In the genomic region with DNA sequence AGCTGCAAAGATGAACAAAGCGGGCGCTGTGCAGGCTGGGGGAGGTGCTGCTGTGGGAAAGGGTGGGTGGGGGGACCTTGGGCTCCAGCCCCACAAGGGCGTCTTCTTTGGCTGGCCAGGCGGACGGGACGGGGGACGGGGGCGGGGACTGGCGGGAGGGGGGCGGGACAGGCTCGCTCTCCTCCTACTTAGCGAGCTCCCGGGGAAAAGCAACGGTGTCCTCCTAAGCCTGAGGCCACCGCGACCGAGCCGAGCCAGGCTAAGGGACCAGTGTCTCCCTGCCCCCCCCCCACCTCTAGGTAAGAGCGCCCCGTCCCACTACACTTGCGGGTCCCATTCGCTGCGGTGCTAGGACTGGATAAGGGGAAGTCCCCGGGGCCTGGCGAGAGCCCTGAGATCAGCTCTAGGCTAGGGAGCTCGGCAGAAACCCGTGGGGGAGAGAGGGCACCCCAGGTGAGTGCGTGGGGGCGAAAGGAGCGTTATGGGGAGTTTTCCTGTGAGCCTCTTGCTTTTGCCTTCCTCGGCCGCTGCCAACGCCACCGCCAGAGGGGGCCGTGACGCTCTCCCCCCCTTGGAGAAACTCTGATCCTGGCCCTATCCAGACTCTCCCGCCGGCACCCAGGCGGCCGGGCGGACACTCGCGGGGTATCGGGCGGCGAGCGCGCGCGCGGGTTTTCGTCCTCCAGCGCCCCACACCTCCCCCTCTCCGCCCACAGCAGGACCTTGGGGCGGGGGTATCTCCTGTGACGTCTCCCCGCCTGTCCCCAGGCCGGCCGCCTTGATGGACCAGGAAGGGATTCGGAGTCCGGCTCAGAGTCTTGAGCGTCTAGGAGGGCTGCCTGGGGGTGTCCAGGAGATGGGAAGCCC, we compare ENCODE assay signal across 8 cellular contexts. TPM values are rescaled to one million over a fixed set of nuclear protein-coding genes. Genes with fewer than 3 reads are reported as not detected.
DNase-seq lines count a peak whose midpoint lies in the region; ATAC-seq and TF ChIP-seq lines count a peak whose summit lies in the region.

Gene PHLDB1, plus strand, starts transcription at position 215 of the 867 bp plus-strand sequence. CDS start 6,222 bp downstream, outside the sequence.

- TF ChIP-seq POLR2A in heart left ventricle (IDR thresholded peaks at IDR 0.05), result peak in 1 of 2 donors; percentile 68
- peak in 1 of 2 donors; percentile 80 for TF ChIP-seq POLR2A in vagina (IDR thresholded peaks at IDR 0.05)

- H3K4me1 ChIP-seq in heart left ventricle, result peaks cover 0 to 76% (median 45%) of the 10 kb centered on the region in 12 donors
- H3K4me1 ChIP-seq in vagina, result peaks cover 88% of the 10 kb centered on the region

- ATAC-seq in heart left ventricle (peak; percentile 12 to 54 (median 49)), GM21528 (IDR thresholded peaks at IDR 0.05; ENCODE audit: low FRiP score, unreplicated experiment) (no peak)

- 0 to 7% (median 2%) methylated on average over 18 to 62 of the region's 62 CpGs for WGBS in heart left ventricle, 4 donors

- TF ChIP-seq CTCF in heart left ventricle (IDR thresholded peaks at IDR 0.05) (peak; percentile 37 to 67 (median 52)), osteocyte (IDR thresholded peaks at IDR 0.05) (peak; percentile 66), vagina (IDR thresholded peaks at IDR 0.05) (peak in 1 of 3 experiments; percentile 40)

- peaks cover 0 to 12% (median 2%) of the 10 kb centered on the region in 9 donors for H3K36me3 ChIP-seq in heart left ventricle
- no peaks in the 10 kb centered on the region for H3K36me3 ChIP-seq in vagina

- H3K27me3 ChIP-seq in heart left ventricle (peaks cover 0 to 18% (median 0%) of the 10 kb centered on the region in 9 donors), vagina (no peaks in the 10 kb centered on the region)

- no peaks in the 10 kb centered on the region for H3K9me3 Mint-ChIP-seq in osteocyte (ENCODE audit: unreplicated experiment)

- H3K4me3 ChIP-seq in heart left ventricle, result peak within 1 kb of the TSS; percentile 63 to 99 (median 82)
- peak within 1 kb of the TSS; percentile 81 to 94 for H3K4me3 ChIP-seq in vagina

- peak in 12 of 14 donors; percentile 44 to 94 (median 76) for DNase-seq in C1 segment of cervical spinal cord (lab: John Stamatoyannopoulos, UW)
- DNase-seq in HT1080 (ENCODE audit: low read depth), result peak; percentile 76
- DNase-seq in SW 1271 (lab: John Stamatoyannopoulos, UW), result peak; percentile 31 to 71
- peak in 52 of 56 donors; percentile 35 to 93 (median 82) for DNase-seq in amygdala (lab: John Stamatoyannopoulos, UW)
- DNase-seq in heart left ventricle, result peak; percentile 81 to 86 (median 83)
- peak; percentile 91 for DNase-seq in osteocyte (ENCODE audit: extremely low spot score, unreplicated experiment)
- peak in 1 of 2 donors; percentile 92 for DNase-seq in vagina (ENCODE audit: extremely low spot score in 2 of 2)

- H3K36me3 Mint-ChIP-seq in osteocyte (ENCODE audit: unreplicated experiment), result peaks cover 5% of the 10 kb centered on the region

- H3K27ac ChIP-seq in heart left ventricle, result peak within 1 kb of the TSS; percentile 86 to 100 (median 95)
- H3K27ac ChIP-seq in vagina, result peak within 1 kb of the TSS; percentile 98

- peak within 1 kb of the TSS; percentile 75 for H3K4me3 Mint-ChIP-seq in osteocyte (ENCODE audit: unreplicated experiment)

- intact Hi-C loops in heart left ventricle (cut with DNase I) (loop anchor here in 7 of 10 donors (1.0 to 10.0 kb wide), 5 partner anchors 15 to 52 kb away; partner anchors contain the start of gene ARCN1 (in 2 of the 7)), vagina (cut with DNase I) (no loop called here)

- H3K27me3 Mint-ChIP-seq in osteocyte (ENCODE audit: unreplicated experiment), result no peaks in the 10 kb centered on the region

- H3K27ac Mint-ChIP-seq in osteocyte (ENCODE audit: unreplicated experiment), result peak within 1 kb of the TSS; percentile 92

- H3K4me1 Mint-ChIP-seq in osteocyte (ENCODE audit: unreplicated experiment), result peaks cover 71% of the 10 kb centered on the region

- H3K9me3 ChIP-seq in heart left ventricle, result no peaks in the 10 kb centered on the region
- H3K9me3 ChIP-seq in vagina, result no peaks in the 10 kb centered on the region

RNA-seq across cellular contexts. Expression of gene PHLDB1, which starts in this region (rescaled TPM):
- total RNA-seq in HT1080 (2014; rRNA removed; shearing (Covaris generic)), result 42.2 and 48.7 TPM in 2 replicates
- polyA plus RNA-seq in HT1080 (2015; cell fraction: cytosol; rRNA removed), result 33.0 TPM in 2 replicates
- 103 and 106 TPM in 2 replicates for polyA plus RNA-seq in HT1080 (2015; cell fraction: nucleus; rRNA removed)
- total RNA-seq in heart left ventricle, result 100 to 1,000 TPM in 7 of 9 donors, 10 to 100 TPM in 2; 86.0 to 124 (median 113) TPM
- 100 to 1,000 TPM; 104 to 129 TPM for polyA plus RNA-seq in heart left ventricle
- 160 and 165 TPM in 2 replicates for total RNA-seq in osteocyte
- 119 TPM for total RNA-seq in vagina
